Comparison of ENCODE assay signal across 17 cellular contexts in the genomic region with DNA sequence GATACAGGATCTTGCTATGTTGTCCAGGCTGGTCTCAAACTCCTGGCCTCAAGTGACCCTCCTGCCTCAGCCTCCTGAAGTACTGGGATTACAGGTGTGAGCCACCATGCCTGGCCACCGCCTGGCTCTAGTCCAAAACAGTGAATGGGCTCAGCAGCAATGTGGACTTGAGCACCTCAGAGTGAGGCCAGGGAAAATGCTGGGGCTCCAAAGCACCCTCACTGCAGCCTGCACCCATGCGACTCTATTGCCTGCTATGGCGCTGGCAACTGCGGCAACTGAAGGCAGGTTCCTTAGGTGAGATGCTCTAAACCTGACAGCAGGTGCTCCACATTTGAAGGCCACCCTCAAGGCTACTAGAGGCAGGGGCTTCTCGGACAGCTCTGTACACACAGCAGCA.
"Had no signal": no experiment of that assay in that cellular context is flagged by ENCODE, and none has a peak within 500 bp of the region (broad histone marks: within the 10 kb centered on the region; RNA-seq: fewer than 3 reads in every experiment).

No MANE protein-coding gene starts in this region.

- H3K27ac Mint-ChIP-seq: natural killer cell treated with Interleukin-12 subunit alpha and Interleukin-12 subunit beta and Interleukin-15 and Interleukin-18, amount 100 ng/mL, for 72 hours; neural progenitor cell; progenitor cell of endocrine pancreas; stimulated activated effector memory CD8-positive, alpha-beta T cell treated with anti-CD3 and anti-CD28 coated beads, Interleukin-12 subunit alpha, Interleukin-12 subunit beta, amount 100 ng/mL, for 72 hours; stimulated activated naive CD8-positive, alpha-beta T cell treated with anti-CD3 and anti-CD28 coated beads, Interleukin-15, Interleukin-2, amounts not matched to agents 100 ng/mL and 50 ng/mL, for 24 hours had no signal

- H3K27me3 Mint-ChIP-seq: natural killer cell treated with Interleukin-12 subunit alpha and Interleukin-12 subunit beta and Interleukin-15 and Interleukin-18, amount 100 ng/mL, for 72 hours; progenitor cell of endocrine pancreas; stimulated activated naive CD8-positive, alpha-beta T cell treated with anti-CD3 and anti-CD28 coated beads, Interleukin-15, Interleukin-2, amounts not matched to agents 100 ng/mL and 50 ng/mL, for 24 hours had no signal

- DNase-seq: effector memory CD4-positive, alpha-beta T cell; left colon; midbrain; nucleus accumbens; pancreas; stimulated activated CD4-positive, alpha-beta T cell treated with anti-CD3 and anti-CD28 coated beads, Interleukin-2, amount 100 ng/mL, for 48 hours; stimulated activated CD8-positive, alpha-beta memory T cell treated with anti-CD3 and anti-CD28 coated beads, Interleukin-4, amount 100 ng/mL, for 48 hours; transverse colon had no signal

- H3K4me3 ChIP-seq: neural progenitor cell, pancreas, smooth muscle cell, thoracic aorta, transverse colon had no signal

- H3K4me3 Mint-ChIP-seq: natural killer cell treated with Interleukin-12 subunit alpha and Interleukin-12 subunit beta and Interleukin-15 and Interleukin-18, amount 100 ng/mL, for 72 hours; neural progenitor cell; stimulated activated effector memory CD8-positive, alpha-beta T cell treated with anti-CD3 and anti-CD28 coated beads, Interleukin-12 subunit alpha, Interleukin-12 subunit beta, amount 100 ng/mL, for 72 hours; stimulated activated naive CD8-positive, alpha-beta T cell treated with anti-CD3 and anti-CD28 coated beads, Interleukin-15, Interleukin-2, amounts not matched to agents 100 ng/mL and 50 ng/mL, for 24 hours had no signal

- H3K9me3 Mint-ChIP-seq: natural killer cell treated with Interleukin-12 subunit alpha and Interleukin-12 subunit beta and Interleukin-15 and Interleukin-18, amount 100 ng/mL, for 72 hours; neural progenitor cell; stimulated activated effector memory CD8-positive, alpha-beta T cell treated with anti-CD3 and anti-CD28 coated beads, Interleukin-12 subunit alpha, Interleukin-12 subunit beta, amount 100 ng/mL, for 72 hours; stimulated activated naive CD8-positive, alpha-beta T cell treated with anti-CD3 and anti-CD28 coated beads, Interleukin-15, Interleukin-2, amounts not matched to agents 100 ng/mL and 50 ng/mL, for 24 hours had no signal

- H3K27ac ChIP-seq: neural progenitor cell, pancreas, thoracic aorta, transverse colon had no signal

- H2AFZ ChIP-seq: neural progenitor cell had no signal

- H3K36me3 ChIP-seq: neural progenitor cell, transverse colon had no signal

- H3K36me3 Mint-ChIP-seq: natural killer cell treated with Interleukin-12 subunit alpha and Interleukin-12 subunit beta and Interleukin-15 and Interleukin-18, amount 100 ng/mL, for 72 hours had no signal

- H3K27me3 ChIP-seq: neural progenitor cell, pancreas, transverse colon had no signal

- H3K4me1 ChIP-seq: pancreas had no signal

- H3K4me1 Mint-ChIP-seq: neural progenitor cell had no signal

- H3K4me2 ChIP-seq: neural progenitor cell, smooth muscle cell had no signal

- H3K9me3 ChIP-seq: pancreas, thoracic aorta, transverse colon had no signal

- ATAC-seq: esophagus mucosa; left colon; natural killer cell treated with Interleukin-12 subunit alpha and Interleukin-12 subunit beta and Interleukin-15 and Interleukin-18, amount 100 ng/mL, for 72 hours; pancreas; right cardiac atrium; stimulated activated effector memory CD8-positive, alpha-beta T cell treated with anti-CD3 and anti-CD28 coated beads, Interleukin-12 subunit alpha, Interleukin-12 subunit beta, amount 100 ng/mL, for 72 hours had no signal
